Comparison of ENCODE assay signal across 8 cellular contexts in genomic region chr14:52351561-52352491, GRCh38. TPM values are rescaled to one million over a fixed set of nuclear protein-coding genes. Genes with fewer than 3 reads are reported as not detected.
A peak's percentile ranks its signal among the peaks of the same experiment; 100 is the strongest.
DNase-seq lines count a peak whose midpoint lies in the region; ATAC-seq, FAIRE-seq and TF ChIP-seq lines count a peak whose summit lies in the region.

No MANE protein-coding gene starts in this region.

- no peak for TF ChIP-seq CTCF in keratinocyte (optimal IDR thresholded peaks at IDR 0.05 in 1 of 3, IDR thresholded peaks at IDR 0.05 in 1 of 3, conservative IDR thresholded peaks at IDR 0.05 in 1 of 3; ENCODE audit: extremely low read depth in 1 of 3, insufficient read depth in 2 of 3, low read length in 3 of 3)

- no peaks in the 10 kb centered on the region for H3K79me2 ChIP-seq in keratinocyte (ENCODE audit: control insufficient read depth, insufficient read depth, low read length)

- no peaks in the 10 kb centered on the region for H3K36me3 ChIP-seq in keratinocyte (ENCODE audit: control insufficient read depth in 2 of 2, extremely low read depth in 1 of 2, insufficient read depth in 2 of 2, low read length in 2 of 2)

- no peaks in the 10 kb centered on the region for H3K9me3 ChIP-seq in keratinocyte (ENCODE audit: control insufficient read depth, low read depth, low read length)

- dilution Hi-C loops in keratinocyte (cut with MboI; ENCODE audit: extremely low pct_ligation_motif_present, low sequenced_read_pairs): no loop called here

- H3K4me3 ChIP-seq in keratinocyte (ENCODE audit: control insufficient read depth in 2 of 3, extremely low read depth in 1 of 3, insufficient read depth in 2 of 3, low read depth in 1 of 3, low read length in 3 of 3): no peak overlapping the region

- peak; percentile 80 for ATAC-seq in HG02642 (IDR thresholded peaks at IDR 0.05; ENCODE audit: poor library complexity, unreplicated experiment)

- DNase-seq in NK-92 treated with Interleukin-12 subunit alpha and Interleukin-12 subunit beta, amount 100 ng/mL, for 24 hours (lab: John Stamatoyannopoulos, UW): peak; percentile 25
- DNase-seq in NK-92 (lab: John Stamatoyannopoulos, UW; ENCODE audit: unreplicated experiment): no peak
- no peak for DNase-seq in keratinocyte (ENCODE audit: low read depth, low spot score)
- DNase-seq in germinal center (ENCODE audit: low spot score): no peak
- no peak for DNase-seq in SIG-M5 (lab: John Stamatoyannopoulos, UW)
- DNase-seq in NCI-H2029 (lab: John Stamatoyannopoulos, UW): no peak

- H3K4me2 ChIP-seq in keratinocyte (ENCODE audit: control insufficient read depth, extremely low read depth, insufficient read depth, low read depth, low read length): no peak overlapping the region

- H3K9me1 ChIP-seq in keratinocyte (ENCODE audit: control insufficient read depth, extremely low read depth, insufficient read depth, low read length): no peaks in the 10 kb centered on the region

- H3K9ac ChIP-seq in keratinocyte (ENCODE audit: control insufficient read depth, extremely low read depth, insufficient read depth, low read length): no peak overlapping the region

- FAIRE-seq in TTC549 (lab: Jason Lieb, UNC) (peak; percentile 94), keratinocyte (lab: Jason Lieb, UNC) (no peak)

- H2AFZ ChIP-seq in keratinocyte (ENCODE audit: control insufficient read depth, low read length): peak overlapping the region; percentile 62

- H3K27me3 ChIP-seq in keratinocyte (ENCODE audit: control insufficient read depth, extremely low read depth, insufficient read depth, low read length): no peaks in the 10 kb centered on the region

- H3K4me1 ChIP-seq in keratinocyte (ENCODE audit: control insufficient read depth, extremely low read depth, insufficient read depth, low read length): peaks cover 43% of the 10 kb centered on the region

- H4K20me1 ChIP-seq in keratinocyte (ENCODE audit: control insufficient read depth, extremely low read depth, insufficient read depth, low read length): no peaks in the 10 kb centered on the region

- no peak overlapping the region for H3K27ac ChIP-seq in keratinocyte (ENCODE audit: control insufficient read depth, insufficient read depth, low read length)

RNA-seq across cellular contexts. Expression of gene PTGER2, which starts 37.7 kb away (rescaled TPM):
- polyA plus RNA-seq in keratinocyte: 0.05 to 0.31 TPM (median 0.28 TPM) in 3 replicates
- not detected for polyA plus RNA-seq in keratinocyte (2011; ENCODE audit: low read depth)
- 0.10 and 0.24 TPM in 2 replicates for polyA plus RNA-seq in keratinocyte (2011; cell fraction: cytosol; rRNA removed)
- 0.11 and 0.12 TPM in 2 replicates for polyA plus RNA-seq in keratinocyte (2011; cell fraction: nucleus; rRNA removed)
- polyA plus RNA-seq in keratinocyte (2012; ENCODE audit: low replicate concordance): 0.44 TPM in 1 of 2 replicates, not detected in the other
- polyA minus RNA-seq in keratinocyte: 0.07 to 0.48 TPM in 2 of 3 replicates, not detected in the other
- polyA minus RNA-seq in keratinocyte (2011; cell fraction: cytosol; rRNA and poly(A)+ RNA removed): not detected
- polyA minus RNA-seq in keratinocyte (2011; cell fraction: nucleus; rRNA and poly(A)+ RNA removed): 0.63 TPM in 1 of 2 replicates, not detected in the other
